ENCODE assay signal across 28 cellular contexts in the genomic region with DNA sequence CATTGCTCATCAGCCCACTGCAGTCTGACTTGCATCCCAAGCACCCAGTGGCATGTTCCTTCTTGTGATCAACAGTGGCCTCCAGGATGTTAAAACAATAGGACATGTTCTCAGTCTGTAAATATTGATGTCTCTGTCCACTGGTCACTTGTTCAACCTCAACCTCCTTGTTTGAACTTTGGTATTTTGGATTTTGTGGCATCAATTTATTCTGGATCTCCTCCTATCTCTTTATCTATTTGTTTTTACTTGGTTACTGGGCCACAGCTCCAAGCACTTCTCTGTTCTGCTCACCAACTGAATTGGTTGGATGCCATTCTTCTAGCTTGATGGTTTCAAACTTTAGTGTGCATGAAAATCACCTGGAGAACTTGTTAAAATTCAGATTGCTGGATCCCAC.
"Had no signal": no experiment of that assay in that cellular context is flagged by ENCODE, and none has a peak within 500 bp of the region (broad histone marks: within the 10 kb centered on the region; RNA-seq: fewer than 3 reads in every experiment).

No MANE protein-coding gene starts in this region.

- ATAC-seq: naive thymus-derived CD4-positive, alpha-beta T cell; natural killer cell; pancreas; sciatic nerve; stimulated activated memory B cell treated with anti-CD40 and anti-IgM and Interleukin-4, amounts not matched to agents 10 μg/mL and 1 μg/mL and 100 μg/mL, for 72 hours; stimulated activated naive CD8-positive, alpha-beta T cell treated with anti-CD3 and anti-CD28 coated beads, Interleukin-15, amount 100 ng/mL, for 72 hours; stimulated activated naive CD8-positive, alpha-beta T cell treated with anti-CD3 and anti-CD28 coated beads, Interleukin-15, Interleukin-2, amounts not matched to agents 100 U/mL and 50 U/mL, for 24 hours; upper lobe of right lung had no signal

- H3K4me3 ChIP-seq: pancreas, prostate gland, right atrium auricular region, skin epidermis, smooth muscle cell, spleen, suprapubic skin, testis, tibial artery, transverse colon, upper lobe of right lung, uterus had no signal

- H3K27me3 ChIP-seq: neutrophil, pancreas, right atrium auricular region, spleen, suprapubic skin, testis, tibial artery, transverse colon, upper lobe of right lung, uterus had no signal

- DNase-seq: naive thymus-derived CD4-positive, alpha-beta T cell; natural killer cell; nucleus accumbens; pancreas; retina; spleen; stimulated activated CD4-positive, alpha-beta T cell treated with anti-CD3 and anti-CD28 coated beads, Interleukin-12 subunit alpha, Interleukin-12 subunit beta, amount 100 ng/mL, for 4 hours; stimulated activated CD4-positive, alpha-beta T cell treated with anti-CD3 and anti-CD28 coated beads, Interleukin-1b, Interleukin-23, amount 100 ng/mL, for 48 hours; stimulated activated CD4-positive, alpha-beta T cell treated with anti-CD3 and anti-CD28 coated beads, Interleukin-4, amount 100 ng/mL, for 1 hour; stimulated activated CD4-positive, alpha-beta T cell treated with anti-CD3 and anti-CD28 coated beads, Interleukin-4, amount 100 ng/mL, for 4 hours; stimulated activated CD8-positive, alpha-beta memory T cell treated with anti-CD3 and anti-CD28 coated beads, Interleukin-4, amount 100 ng/mL, for 48 hours; stimulated activated naive CD4-positive, alpha-beta T cell; stimulated activated naive CD8-positive, alpha-beta T cell treated with anti-CD3 and anti-CD28 coated beads, Interleukin-15, amount 100 ng/mL, for 72 hours; stimulated activated naive CD8-positive, alpha-beta T cell treated with anti-CD3 and anti-CD28 coated beads, Interleukin-15, Interleukin-2, amounts not matched to agents 100 U/mL and 50 U/mL, for 24 hours; substantia nigra; testis; tibial artery; transverse colon; upper lobe of right lung; uterus had no signal

- H3K9me3 ChIP-seq: neutrophil, pancreas, prostate gland, right atrium auricular region, suprapubic skin, testis, tibial artery, transverse colon, upper lobe of right lung, uterus had no signal

- FAIRE-seq: pancreas had no signal

- H3K4me1 ChIP-seq: pancreas, prostate gland, right atrium auricular region, spleen, suprapubic skin, testis, tibial artery, transverse colon, upper lobe of right lung, uterus had no signal

- H3K27ac ChIP-seq: neutrophil, pancreas, prostate gland, right atrium auricular region, skin epidermis, spleen, suprapubic skin, testis, tibial artery, transverse colon, upper lobe of right lung, uterus had no signal

- H3K36me3 ChIP-seq: neutrophil, pancreas, prostate gland, right atrium auricular region, spleen, suprapubic skin, tibial artery, transverse colon, upper lobe of right lung, uterus had no signal
